In the genomic region with DNA sequence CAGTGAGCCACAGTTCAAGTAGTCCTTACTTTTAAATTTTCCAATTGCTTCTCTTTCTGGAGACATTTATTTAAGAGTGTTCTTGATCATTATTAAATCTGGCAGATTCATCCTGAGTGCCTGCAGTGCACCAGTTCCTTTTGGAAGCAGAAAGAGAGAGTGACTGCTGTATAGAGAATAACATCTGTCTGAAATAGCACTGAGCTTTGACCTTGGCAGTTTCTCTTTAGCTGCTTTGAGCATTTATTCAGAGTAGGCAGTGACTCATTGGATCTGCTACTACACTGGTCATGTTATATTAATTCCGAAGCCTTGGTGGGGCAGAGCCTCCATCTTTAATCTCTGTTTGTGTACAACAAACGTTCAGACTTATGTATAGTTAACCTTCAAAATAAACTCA, we compare ENCODE assay signal across 15 cellular contexts.
A peak's percentile ranks its signal among the peaks of the same experiment; 100 is the strongest.
DNase-seq lines count a peak whose midpoint lies in the region; FAIRE-seq and TF ChIP-seq lines count a peak whose summit lies in the region.
"Had no signal": no experiment of that assay in that cellular context is flagged by ENCODE, and none has a peak within 500 bp of the region (broad histone marks: within the 10 kb centered on the region; RNA-seq: fewer than 3 reads in every experiment).

No MANE protein-coding gene starts in this region.

- peak overlapping the region; percentile 7 for H3K4me2 ChIP-seq in astrocyte (ENCODE audit: low read length)

- H3K36me3 ChIP-seq in astrocyte (ENCODE audit: insufficient read depth, low read length), result no peaks in the 10 kb centered on the region
- H3K36me3 ChIP-seq: neutrophil had no signal

- H3K27me3 Mint-ChIP-seq in astrocyte (ENCODE audit: low read depth, unreplicated experiment), result no peaks in the 10 kb centered on the region
- H3K27me3 Mint-ChIP-seq: activated CD4-positive, alpha-beta memory T cell treated with anti-CD3 and anti-CD28 coated beads, Interleukin-2, amount 10 ng/mL, durations not matched to agents 7 days and 5 days had no signal

- H3K4me3 ChIP-seq in HFF-Myc (replicated peaks; ENCODE audit: low read depth, low read length), result no peak overlapping the region
- no peak overlapping the region for H3K4me3 ChIP-seq in astrocyte (ENCODE audit: insufficient read depth, low read depth, low read length)
- H3K4me3 ChIP-seq in foreskin fibroblast (ENCODE audit: low read depth in 1 of 2, low read length in 2 of 2), result no peak overlapping the region
- H3K4me3 ChIP-seq: skin epidermis had no signal

- no peaks in the 10 kb centered on the region for H3K27me3 ChIP-seq in astrocyte (ENCODE audit: insufficient read depth, low read length)
- H3K27me3 ChIP-seq: neutrophil had no signal

- DNase-seq in HFF-Myc (ENCODE audit: extremely low read depth, low read depth) (peak; percentile 12), astrocyte (ENCODE audit: low read depth) (peak; percentile 48), foreskin fibroblast (peak; percentile 76 to 84), stromal cell of bone marrow (ENCODE audit: low read depth) (peak; percentile 51), GM12891 (ENCODE audit: insufficient read length, low spot score) (no peak), cerebellar cortex (ENCODE audit: low spot score) (no peak), NCI-H146 treated with DMSO at 0.1 percent for 48 hours (lab: John Stamatoyannopoulos, UW; ENCODE audit: unreplicated experiment) (no peak)
- DNase-seq: activated CD4-positive, alpha-beta memory T cell treated with anti-CD3 and anti-CD28 coated beads, Interleukin-2, amount 10 ng/mL, durations not matched to agents 7 days and 5 days; C1 segment of cervical spinal cord; DMS153; head of caudate nucleus; RPMI8226 had no signal

- no peak overlapping the region for H3K9ac ChIP-seq in astrocyte (ENCODE audit: low read length)

- TF ChIP-seq CTCF in HFF-Myc (IDR thresholded peaks at IDR 0.05; ENCODE audit: low read depth, low read length, missing control alignments), result no peak
- TF ChIP-seq CTCF in astrocyte (IDR thresholded peaks at IDR 0.05; ENCODE audit: insufficient read depth, low read depth, low read length), result no peak
- TF ChIP-seq CTCF in foreskin fibroblast (IDR thresholded peaks at IDR 0.05; ENCODE audit: low read depth, low read length), result no peak

- no peak overlapping the region for H2AFZ ChIP-seq in astrocyte (ENCODE audit: low read depth, low read length)

- no peaks in the 10 kb centered on the region for H4K20me1 ChIP-seq in astrocyte (ENCODE audit: insufficient read depth, low read length)

- H3K4me3 Mint-ChIP-seq in astrocyte (ENCODE audit: unreplicated experiment), result no peak overlapping the region
- H3K4me3 Mint-ChIP-seq: activated CD4-positive, alpha-beta memory T cell treated with anti-CD3 and anti-CD28 coated beads, Interleukin-2, amount 10 ng/mL, durations not matched to agents 7 days and 5 days had no signal

- no peaks in the 10 kb centered on the region for H3K79me2 ChIP-seq in astrocyte (ENCODE audit: insufficient read depth, low read length)

- no peaks in the 10 kb centered on the region for H3K36me3 Mint-ChIP-seq in astrocyte (ENCODE audit: low read depth, unreplicated experiment)

- no peak overlapping the region for H3K27ac Mint-ChIP-seq in astrocyte (ENCODE audit: unreplicated experiment)
- H3K27ac Mint-ChIP-seq: activated CD4-positive, alpha-beta memory T cell treated with anti-CD3 and anti-CD28 coated beads, Interleukin-2, amount 10 ng/mL, durations not matched to agents 7 days and 5 days had no signal

- no peaks in the 10 kb centered on the region for H3K4me1 ChIP-seq in astrocyte (ENCODE audit: insufficient read depth, low read length)

- FAIRE-seq in astrocyte (lab: Jason Lieb, UNC) (no peak), GM12891 (lab: Jason Lieb, UNC) (no peak)

- H3K27ac ChIP-seq in astrocyte (ENCODE audit: low read depth, low read length), result no peak overlapping the region
- H3K27ac ChIP-seq: neutrophil, skin epidermis, VCaP had no signal

- H3K9me3 ChIP-seq in astrocyte (ENCODE audit: insufficient read depth, low read depth, low read length), result no peaks in the 10 kb centered on the region
- H3K9me3 ChIP-seq: neutrophil had no signal

- no peaks in the 10 kb centered on the region for H3K9me3 Mint-ChIP-seq in astrocyte (ENCODE audit: unreplicated experiment)

- H3K4me1 Mint-ChIP-seq in astrocyte (ENCODE audit: low read depth, unreplicated experiment), result no peaks in the 10 kb centered on the region
- H3K4me1 Mint-ChIP-seq: activated CD4-positive, alpha-beta memory T cell treated with anti-CD3 and anti-CD28 coated beads, Interleukin-2, amount 10 ng/mL, durations not matched to agents 7 days and 5 days had no signal

- no peak for TF ChIP-seq POLR2A in GM12891 (IDR thresholded peaks at IDR 0.05; ENCODE audit: low read depth, low read length)

TF ChIP-seq in GM12891, 5 proteins besides CTCF, POLR2A, EP300 and RAD21:
- no peak for TF ChIP-seq POU2F2 (IDR thresholded peaks at IDR 0.05; ENCODE audit: low read depth, low read length)
- no peak for TF ChIP-seq TAF1 (IDR thresholded peaks at IDR 0.05; ENCODE audit: low read depth, low read length)
- TF ChIP-seq SPI1 (IDR thresholded peaks at IDR 0.05; ENCODE audit: low read depth, low read length), result no peak
- TF ChIP-seq PAX5 (IDR thresholded peaks at IDR 0.05; ENCODE audit: insufficient read depth, low read length, severe bottlenecking), result no peak
- no peak for TF ChIP-seq POLR2AphosphoS5 (IDR thresholded peaks at IDR 0.05; ENCODE audit: low read depth, low read length)

Comparison
In these comparisons a context has a peak if more than half of its experiments do, and no peak if none do; other contexts are left out.
1. DNase-seq: peak in HFF-Myc (single experiment), astrocyte (single experiment), foreskin fibroblast (2 of 2) and stromal cell of bone marrow (single experiment); none in GM12891 (single experiment), cerebellar cortex (single experiment) and NCI-H146 treated with DMSO at 0.1 percent for 48 hours (single experiment).